ENCODE assay signal across 8 cellular contexts in genomic region chr22:38455530-38456271, GRCh38. TPM values are rescaled to one million over a fixed set of nuclear protein-coding genes. Genes with fewer than 3 reads are reported as not detected.
DNase-seq lines count a peak whose midpoint lies in the region; ATAC-seq and TF ChIP-seq lines count a peak whose summit lies in the region.

No MANE protein-coding gene starts in this region.

- no peak overlapping the region for H3K27ac Mint-ChIP-seq in CD8-positive, alpha-beta T cell
- H3K27ac Mint-ChIP-seq in central memory CD8-positive, alpha-beta T cell (ENCODE audit: low read depth), result no peak overlapping the region
- H3K27ac Mint-ChIP-seq in nephron, result no peak overlapping the region

- H3K9me3 Mint-ChIP-seq in CD8-positive, alpha-beta T cell, result no peaks in the 10 kb centered on the region
- H3K9me3 Mint-ChIP-seq in central memory CD8-positive, alpha-beta T cell, result no peaks in the 10 kb centered on the region
- no peaks in the 10 kb centered on the region for H3K9me3 Mint-ChIP-seq in nephron

- H3K36me3 Mint-ChIP-seq in CD8-positive, alpha-beta T cell, result no peaks in the 10 kb centered on the region
- H3K36me3 Mint-ChIP-seq in central memory CD8-positive, alpha-beta T cell (ENCODE audit: insufficient read depth), result peaks cover 4% of the 10 kb centered on the region
- no peaks in the 10 kb centered on the region for H3K36me3 Mint-ChIP-seq in nephron (ENCODE audit: low read depth)

- POLR2A ChIA-PET in CD8-positive, alpha-beta T cell (lab: Charles Lee), result no interaction called here

- H3K27me3 ChIP-seq in CD8-positive, alpha-beta T cell (ENCODE audit: insufficient read depth, low read length), result peaks cover 33% of the 10 kb centered on the region

- no peaks in the 10 kb centered on the region for H3K36me3 ChIP-seq in CD8-positive, alpha-beta T cell (ENCODE audit: insufficient read depth, low read length)

- peak overlapping the region; percentile 77 for H3K4me3 Mint-ChIP-seq in CD8-positive, alpha-beta T cell
- H3K4me3 Mint-ChIP-seq in central memory CD8-positive, alpha-beta T cell, result peak overlapping the region; percentile 72
- H3K4me3 Mint-ChIP-seq in nephron, result peak overlapping the region; percentile 77 to 82 (median 78)

- peaks cover 6% of the 10 kb centered on the region for H3K4me1 ChIP-seq in CD8-positive, alpha-beta T cell (ENCODE audit: insufficient read depth, low read length)

- no peaks in the 10 kb centered on the region for H3K9me3 ChIP-seq in CD8-positive, alpha-beta T cell (ENCODE audit: low read length)

- TF ChIP-seq CTCF in CD8-positive, alpha-beta T cell (IDR thresholded peaks at IDR 0.05), result no peak
- TF ChIP-seq CTCF in nephron (IDR thresholded peaks at IDR 0.05; ENCODE audit: unreplicated experiment in 3 of 3), result no peak

- CTCF ChIA-PET in CD8-positive, alpha-beta T cell (lab: Charles Lee), result no interaction called here

- peak; percentile 57 for ATAC-seq in CD8-positive, alpha-beta T cell
- no peak for ATAC-seq in central memory CD8-positive, alpha-beta T cell (replicated peaks; ENCODE audit: extremely low read depth, poor library complexity, severe bottlenecking)
- no peak for ATAC-seq in sciatic nerve
- ATAC-seq in GM21786 (IDR thresholded peaks at IDR 0.05; ENCODE audit: unreplicated experiment), result no peak

- peaks cover 15% of the 10 kb centered on the region for H3K4me1 Mint-ChIP-seq in CD8-positive, alpha-beta T cell (ENCODE audit: low read depth)
- peaks cover 8% of the 10 kb centered on the region for H3K4me1 Mint-ChIP-seq in central memory CD8-positive, alpha-beta T cell
- peaks cover 31% of the 10 kb centered on the region for H3K4me1 Mint-ChIP-seq in nephron

- no peak overlapping the region for H3K27ac ChIP-seq in CD8-positive, alpha-beta T cell (ENCODE audit: low read depth, low read length)

- H3K4me3 ChIP-seq in CD8-positive, alpha-beta T cell (ENCODE audit: low read depth, low read length), result peak overlapping the region; percentile 27
- H3K4me3 ChIP-seq in Jurkat, Clone E6-1 (ENCODE audit: low read length), result peak overlapping the region; percentile 39

- peak in 1 of 7 experiments; percentile 30 for DNase-seq in CD8-positive, alpha-beta T cell
- peak; percentile 40 for DNase-seq in Jurkat, Clone E6-1 (ENCODE audit: low read depth, low spot score)
- no peak for DNase-seq in central memory CD8-positive, alpha-beta T cell (ENCODE audit: low spot score in 2 of 2)
- DNase-seq in sciatic nerve (ENCODE audit: low spot score) (no peak), AG08395 (ENCODE audit: low spot score) (no peak), NCI-H526 treated with DMSO at 0.1 percent for 48 hours (lab: John Stamatoyannopoulos, UW) (no peak)

- peaks cover 63% of the 10 kb centered on the region for H3K27me3 Mint-ChIP-seq in CD8-positive, alpha-beta T cell (ENCODE audit: low read depth)
- H3K27me3 Mint-ChIP-seq in central memory CD8-positive, alpha-beta T cell, result peaks cover 87% of the 10 kb centered on the region
- H3K27me3 Mint-ChIP-seq in nephron (ENCODE audit: low read depth), result peaks cover 74% of the 10 kb centered on the region

- intact Hi-C loops in CD8-positive, alpha-beta T cell (cut with DNase I, micrococcal nuclease), result no loop called here
- intact Hi-C loops in sciatic nerve (cut with DNase I), result no loop called here

RNA-seq across cellular contexts. Expression of gene KCNJ4, which starts 0.7 kb away (rescaled TPM):
- not detected for total RNA-seq in CD8-positive, alpha-beta T cell
- polyA plus RNA-seq in Jurkat, Clone E6-1 (2012; ENCODE audit: insufficient read depth, insufficient read length), result 0.61 TPM
- total RNA-seq in sciatic nerve, result 0.71 TPM

RNA-seq across cellular contexts. Expression of gene KDELR3, which starts 12.2 kb away (rescaled TPM):
- not detected for total RNA-seq in CD8-positive, alpha-beta T cell
- polyA plus RNA-seq in Jurkat, Clone E6-1 (2012; ENCODE audit: insufficient read depth, insufficient read length), result not detected
- 15.4 TPM for total RNA-seq in sciatic nerve

RNA-seq across cellular contexts. Expression of gene DDX17, which starts 50.4 kb away (rescaled TPM):
- total RNA-seq in CD8-positive, alpha-beta T cell, result 100 to 1,000 TPM; 348 to 386 TPM
- polyA plus RNA-seq in Jurkat, Clone E6-1 (2012; ENCODE audit: insufficient read depth, insufficient read length), result 142 TPM
- total RNA-seq in sciatic nerve, result 742 TPM

Comparison
In these comparisons a context has a peak if more than half of its experiments do, and no peak if none do; other contexts are left out.
1. RNA of gene KDELR3, which starts 12.2 kb away (total RNA-seq): 15.4 TPM in sciatic nerve (single experiment); not detected in CD8-positive, alpha-beta T cell; every median in the first group is over 10 times any median in the second.
2. Peak in every context shown above with its lines, with median percentiles within 50 percentile points of each other: H3K4me3 Mint-ChIP-seq.